ENCODE assay signal across 8 cellular contexts in the genomic region with DNA sequence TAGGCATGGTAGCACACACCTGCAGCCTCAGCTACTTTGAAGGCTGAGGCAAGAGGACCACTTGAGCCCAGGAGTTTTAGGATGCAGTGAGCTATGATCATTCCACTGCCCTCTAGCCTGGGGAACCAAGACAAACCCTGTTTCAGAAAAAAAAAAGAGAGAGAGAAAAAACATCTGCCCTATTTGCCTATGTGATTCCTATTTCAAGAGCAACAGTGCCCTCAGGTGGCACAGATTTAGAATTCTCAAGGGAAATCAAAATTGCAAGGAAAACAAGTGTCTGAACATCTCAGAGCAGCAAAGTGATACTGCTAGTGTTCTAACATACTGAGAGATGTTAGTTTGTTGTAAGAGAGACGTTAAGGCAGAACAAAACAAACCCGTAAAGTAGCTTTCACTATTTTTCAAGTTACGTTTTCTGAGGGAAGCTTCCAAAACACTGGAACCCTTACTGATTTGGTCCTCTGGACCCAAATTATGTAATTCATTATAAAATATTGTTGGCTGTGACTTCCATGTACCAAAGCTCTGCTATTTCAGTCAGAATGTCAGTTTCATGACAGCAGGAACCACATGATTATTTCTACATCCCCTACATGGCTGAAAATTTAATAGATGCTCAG. TPM values are rescaled to one million over a fixed set of nuclear protein-coding genes. Genes with fewer than 3 reads are reported as not detected.
DNase-seq lines count a peak whose midpoint lies in the region; ATAC-seq and TF ChIP-seq lines count a peak whose summit lies in the region.

No MANE protein-coding gene starts in this region.

- H3K36me3 Mint-ChIP-seq in activated naive CD4-positive, alpha-beta T cell treated with anti-CD3 and anti-CD28 coated beads, Interleukin-2, amount 50 U/mL, for 72 hours: peaks cover 0 to 6% of the 10 kb centered on the region in 2 donors

- peak; percentile 83 for ATAC-seq in GM21528 (IDR thresholded peaks at IDR 0.05; ENCODE audit: low FRiP score, unreplicated experiment)
- ATAC-seq in activated naive CD4-positive, alpha-beta T cell treated with anti-CD3 and anti-CD28 coated beads, Interleukin-2, amount 50 U/mL, for 72 hours: peak; percentile 51 to 64

- no peak overlapping the region for H2AFZ ChIP-seq in OCI-LY1 (ENCODE audit: low read length)

- H3K4me2 ChIP-seq in OCI-LY1 (ENCODE audit: low read length): no peak overlapping the region

- H3K4me1 ChIP-seq in OCI-LY1 (ENCODE audit: insufficient read depth, low read length, severe bottlenecking): peaks cover 18% of the 10 kb centered on the region

- no peaks in the 10 kb centered on the region for H3F3A ChIP-seq in OCI-LY1 (ENCODE audit: insufficient read depth, low read length)

- H3K9me2 ChIP-seq in OCI-LY1 (ENCODE audit: low read depth, low read length): no peaks in the 10 kb centered on the region

- no peaks in the 10 kb centered on the region for H3K9me3 Mint-ChIP-seq in activated naive CD4-positive, alpha-beta T cell treated with anti-CD3 and anti-CD28 coated beads, Interleukin-2, amount 50 U/mL, for 72 hours

- peaks cover 7% of the 10 kb centered on the region; the same call in 1 of the 2 replicates for H3K36me3 ChIP-seq in OCI-LY1 (ENCODE audit: insufficient read depth, low read length)

- no peak overlapping the region for H3K9ac ChIP-seq in OCI-LY1 (ENCODE audit: low read length)

- no peak overlapping the region for H3K27ac Mint-ChIP-seq in activated naive CD4-positive, alpha-beta T cell treated with anti-CD3 and anti-CD28 coated beads, Interleukin-2, amount 50 U/mL, for 72 hours

- no peaks in the 10 kb centered on the region for H3K9me3 ChIP-seq in OCI-LY1 (ENCODE audit: low read length)

- no peaks in the 10 kb centered on the region for H3K27me3 ChIP-seq in OCI-LY1 (ENCODE audit: insufficient read depth, low read length)

- no peaks in the 10 kb centered on the region for H4K20me1 ChIP-seq in OCI-LY1 (ENCODE audit: insufficient read depth, low read length)

- TF ChIP-seq CTCF in OCI-LY1 (IDR thresholded peaks at IDR 0.05; ENCODE audit: low read length): peak; percentile 88

- peak; percentile 42 for DNase-seq in NCI-H510A treated with DMSO at 0.1 percent for 48 hours (lab: John Stamatoyannopoulos, UW)
- DNase-seq in NCI-H510A (lab: John Stamatoyannopoulos, UW): no peak
- peak; percentile 68 for DNase-seq in HT1080 (ENCODE audit: low read depth)
- DNase-seq in activated naive CD4-positive, alpha-beta T cell treated with anti-CD3 and anti-CD28 coated beads, Interleukin-2, amount 50 U/mL, for 72 hours (ENCODE audit: low spot score in 2 of 2): peak in 1 of 2 donors; percentile 39
- DNase-seq in iPS DF 4.7 (ENCODE audit: extremely low read depth, low spot score): peak; percentile 33
- DNase-seq in stimulated activated CD4-positive, alpha-beta T cell treated with anti-CD3 and anti-CD28 coated beads, Interleukin-4, amount 100 ng/mL, for 4 hours: peak; percentile 6 to 11

- no peaks in the 10 kb centered on the region for H3K79me2 ChIP-seq in OCI-LY1 (ENCODE audit: insufficient read depth, low read length)

- H3K27ac ChIP-seq in OCI-LY1 (ENCODE audit: low read depth, low read length, poor library complexity, severe bottlenecking): no peak overlapping the region

- no peak overlapping the region for H3K4me3 ChIP-seq in OCI-LY1 (ENCODE audit: low read depth, low read length, poor library complexity, severe bottlenecking)

RNA-seq across cellular contexts. Expression of a gene that starts 7.9 kb away (rescaled TPM):
- total RNA-seq in HT1080 (2014; rRNA removed; shearing (Covaris generic)): 22.7 and 23.4 TPM in 2 replicates
- polyA plus RNA-seq in HT1080 (2015; cell fraction: cytosol; rRNA removed): 18.2 and 21.7 TPM in 2 replicates
- 32.6 and 36.3 TPM in 2 replicates for polyA plus RNA-seq in HT1080 (2015; cell fraction: nucleus; rRNA removed)
- total RNA-seq in activated naive CD4-positive, alpha-beta T cell treated with anti-CD3 and anti-CD28 coated beads, Interleukin-2, amount 50 U/mL, for 72 hours: 10 to 100 TPM; 16.1 to 19.8 TPM

RNA-seq across cellular contexts. Expression of a gene that starts 15.2 kb away (rescaled TPM):
- 17.9 and 26.8 TPM in 2 replicates for total RNA-seq in HT1080 (2014; rRNA removed; shearing (Covaris generic))
- 18.9 and 19.7 TPM in 2 replicates for polyA plus RNA-seq in HT1080 (2015; cell fraction: cytosol; rRNA removed)
- polyA plus RNA-seq in HT1080 (2015; cell fraction: nucleus; rRNA removed): 13.9 and 18.3 TPM in 2 replicates
- 10 to 100 TPM; 19.0 to 28.8 TPM for total RNA-seq in activated naive CD4-positive, alpha-beta T cell treated with anti-CD3 and anti-CD28 coated beads, Interleukin-2, amount 50 U/mL, for 72 hours
